In genomic region chr3:45409921-45410320, GRCh38 we compare ENCODE assay signal across 20 cellular contexts. TPM values are rescaled to one million over a fixed set of nuclear protein-coding genes. Genes with fewer than 3 reads are reported as not detected.
DNase-seq lines count a peak whose midpoint lies in the region; ATAC-seq and TF ChIP-seq lines count a peak whose summit lies in the region.
"Had no signal": no experiment of that assay in that cellular context is flagged by ENCODE, and none has a peak within 500 bp of the region (broad histone marks: within the 10 kb centered on the region; RNA-seq: fewer than 3 reads in every experiment).

No MANE protein-coding gene starts in this region.

- DNase-seq in Right ventricle myocardium inferior (ENCODE audit: missing footprints) = no peak
- DNase-seq in cardiac septum (ENCODE audit: low spot score) = no peak
- peak; percentile 12 to 23 for DNase-seq in fibroblast of lung (ENCODE audit: low read depth in 2 of 2)
- DNase-seq in ovary = peak in 3 of 5 donors; percentile 66 to 79 (median 69)
- no peak for DNase-seq in aorta
- DNase-seq in NCI-H2227 (lab: John Stamatoyannopoulos, UW; ENCODE audit: unreplicated experiment) = no peak
- no peak for DNase-seq in stimulated activated CD8-positive, alpha-beta memory T cell treated with anti-CD3 and anti-CD28 coated beads, Interleukin-4, amount 100 ng/mL, for 48 hours
- DNase-seq: activated CD4-positive, alpha-beta T cell treated with anti-CD3 and anti-CD28 coated beads, Interleukin-2, amount 50 U/mL, for 4 hours; activated T-cell treated with anti-CD3 and anti-CD28 coated beads, Interleukin-2, amount 50 U/mL, for 1 hour; amniotic stem cell; CD4-positive, CD25-positive, alpha-beta regulatory T cell; cortex of kidney; DND-41; naive B cell; NCI-H187; NCI-H524; stimulated activated CD4-positive, alpha-beta T cell treated with anti-CD3 and anti-CD28 coated beads, Interleukin-2, amount 100 ng/mL, for 24 hours; thyroid gland had no signal

- no peaks in the 10 kb centered on the region for H3K9me3 ChIP-seq in fibroblast of lung (ENCODE audit: control insufficient read depth, insufficient read depth, low read depth, low read length)
- no peaks in the 10 kb centered on the region for H3K9me3 ChIP-seq in ovary
- no peaks in the 10 kb centered on the region for H3K9me3 ChIP-seq in aorta (ENCODE audit: control insufficient read depth, low read length)
- H3K9me3 ChIP-seq: thyroid gland had no signal

- no peak overlapping the region for H3K9ac ChIP-seq in fibroblast of lung (ENCODE audit: insufficient read depth, low read length)

- TF ChIP-seq POLR2A in ovary (IDR thresholded peaks at IDR 0.05) = no peak

- H2AFZ ChIP-seq in fibroblast of lung (ENCODE audit: low read length) = no peak overlapping the region

- H3K27ac ChIP-seq in fibroblast of lung (ENCODE audit: insufficient read depth, low read length) = no peak overlapping the region
- H3K27ac ChIP-seq in ovary = peak overlapping the region in 1 of 2 donors; percentile 73
- no peak overlapping the region for H3K27ac ChIP-seq in aorta (ENCODE audit: low read depth in 1 of 2, low read length in 2 of 2)
- H3K27ac ChIP-seq: thyroid gland had no signal

- intact Hi-C loops in Right ventricle myocardium inferior (cut with DNase I) = no loop called here
- intact Hi-C loops in cardiac septum (cut with DNase I) = no loop called here
- intact Hi-C loops in ovary (cut with DNase I) = no loop called here
- intact Hi-C loops in aorta (cut with DNase I) = no loop called here

- no peak overlapping the region for H3K4me2 ChIP-seq in fibroblast of lung (ENCODE audit: extremely low read depth, insufficient read depth, low read length)

- H4K20me1 ChIP-seq in fibroblast of lung (ENCODE audit: control insufficient read depth, extremely low read depth, insufficient read depth, low read length) = no peaks in the 10 kb centered on the region

- ATAC-seq in Right ventricle myocardium inferior (peak; percentile 79), aorta (ENCODE audit: low FRiP score) (peak; percentile 44), HG03460 (IDR thresholded peaks at IDR 0.05; ENCODE audit: unreplicated experiment) (no peak)
- ATAC-seq: left lobe of liver had no signal

- peak; percentile 93 for TF ChIP-seq EP300 in ovary (IDR thresholded peaks at IDR 0.05)

- H3K4me1 ChIP-seq in fibroblast of lung (ENCODE audit: control insufficient read depth, extremely low read depth, insufficient read depth, low read length) = no peaks in the 10 kb centered on the region
- peaks cover 5% of the 10 kb centered on the region for H3K4me1 ChIP-seq in ovary (ENCODE audit: insufficient read depth)
- H3K4me1 ChIP-seq in aorta (ENCODE audit: control insufficient read depth in 1 of 2, insufficient read depth in 2 of 2, low read length in 2 of 2) = no peaks in the 10 kb centered on the region
- H3K4me1 ChIP-seq: thyroid gland had no signal

- H3K4me3 ChIP-seq in fibroblast of lung (replicated peaks in 1 of 4; ENCODE audit: control extremely low read depth in 1 of 4, insufficient read depth in 1 of 4, low read depth in 3 of 4, low read length in 4 of 4) = no peak overlapping the region
- no peak overlapping the region for H3K4me3 ChIP-seq in ovary
- no peak overlapping the region for H3K4me3 ChIP-seq in aorta (ENCODE audit: low read length in 2 of 2)
- H3K4me3 ChIP-seq: thyroid gland had no signal

- no peaks in the 10 kb centered on the region for H3K27me3 ChIP-seq in fibroblast of lung (ENCODE audit: control insufficient read depth, insufficient read depth, low read length)
- H3K27me3 ChIP-seq in ovary = no peaks in the 10 kb centered on the region
- no peaks in the 10 kb centered on the region for H3K27me3 ChIP-seq in aorta (ENCODE audit: control insufficient read depth in 1 of 2, insufficient read depth in 2 of 2, low read length in 1 of 2)
- H3K27me3 ChIP-seq: thyroid gland had no signal

- no peak for TF ChIP-seq CTCF in fibroblast of lung (conservative IDR thresholded peaks at IDR 0.05 in 1 of 2, IDR thresholded peaks at IDR 0.05 in 1 of 2; ENCODE audit: low read depth in 1 of 2, low read length in 2 of 2)
- no peak for TF ChIP-seq CTCF in ovary (IDR thresholded peaks at IDR 0.05)

- H3K79me2 ChIP-seq in fibroblast of lung (ENCODE audit: control insufficient read depth, insufficient read depth, low read length) = no peaks in the 10 kb centered on the region

- no peaks in the 10 kb centered on the region for H3K36me3 ChIP-seq in fibroblast of lung (ENCODE audit: control insufficient read depth, insufficient read depth, low read length)
- no peaks in the 10 kb centered on the region for H3K36me3 ChIP-seq in ovary
- H3K36me3 ChIP-seq in aorta (ENCODE audit: control insufficient read depth in 1 of 2, insufficient read depth in 2 of 2, low read length in 1 of 2) = no peaks in the 10 kb centered on the region

- 5 to 9% (median 9%) methylated on average over 4 of the region's 4 CpGs for WGBS in ovary, 3 donors
- 68 to 75% methylated on average over 4 of the region's 4 CpGs for WGBS in aorta, 2 donors

RNA-seq across cellular contexts. Expression of gene LARS2, which starts 21.5 kb away (rescaled TPM):
- total RNA-seq in Right ventricle myocardium inferior = 17.8 TPM
- 14.1 TPM for total RNA-seq in cardiac septum
- 20.3 and 22.5 TPM in 2 replicates for total RNA-seq in fibroblast of lung
- polyA plus RNA-seq in fibroblast of lung = 12.4 and 14.5 TPM in 2 replicates
- 10.3 and 13.1 TPM in 2 replicates for polyA plus RNA-seq in fibroblast of lung (2012)
- polyA minus RNA-seq in fibroblast of lung (ENCODE audit: low replicate concordance) = 15.2 and 24.8 TPM in 2 replicates
- 10 to 100 TPM in 6 of 7 donors, 1 to 10 TPM in 1; 6.3 to 23.0 (median 13.8) TPM for total RNA-seq in ovary
- polyA plus RNA-seq in ovary = 10 to 100 TPM in 1 of 2 donors, 1 to 10 TPM in 1; 6.6 to 25.0 TPM
- total RNA-seq in aorta = 10 to 100 TPM; 10.3 to 14.4 TPM
- 1 to 10 TPM; 1.6 to 2.7 TPM for polyA plus RNA-seq in aorta

Comparison
In these comparisons a context has a peak if more than half of its experiments do, and no peak if none do; other contexts are left out.
1. DNase-seq: peak in fibroblast of lung (2 of 2) and ovary (3 of 5); none in Right ventricle myocardium inferior (single experiment), cardiac septum (single experiment), aorta (0 of 2), NCI-H2227 (single experiment) and stimulated activated CD8-positive, alpha-beta memory T cell treated with anti-CD3 and anti-CD28 coated beads, Interleukin-4, amount 100 ng/mL, for 48 hours (single experiment).